21 cellular contexts compared by ENCODE assay signal in the genomic region with DNA sequence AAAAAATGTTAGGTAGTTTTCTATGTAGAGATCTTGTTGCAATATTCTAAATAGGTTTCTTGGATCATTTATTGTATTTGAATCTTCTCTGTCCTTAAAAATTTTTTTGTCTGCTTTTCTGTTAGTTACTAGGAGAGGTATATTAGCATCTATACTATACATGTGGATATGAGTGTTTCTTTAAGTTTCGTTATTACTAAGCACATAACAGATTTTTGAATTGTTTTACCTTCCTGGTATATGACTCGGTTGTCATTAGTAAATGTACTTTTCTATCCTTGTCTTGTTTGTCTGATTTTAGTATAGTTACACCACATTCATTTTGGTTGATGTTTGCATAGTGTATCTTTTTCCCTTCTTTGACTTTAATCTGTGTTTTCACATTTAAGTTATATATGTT. TPM values are rescaled to one million over a fixed set of nuclear protein-coding genes. Genes with fewer than 3 reads are reported as not detected.
DNase-seq lines count a peak whose midpoint lies in the region; ATAC-seq, FAIRE-seq and TF ChIP-seq lines count a peak whose summit lies in the region.
"Had no signal": no experiment of that assay in that cellular context is flagged by ENCODE, and none has a peak within 500 bp of the region (broad histone marks: within the 10 kb centered on the region; RNA-seq: fewer than 3 reads in every experiment).

No MANE protein-coding gene starts in this region.

- no peaks in the 10 kb centered on the region for H3K4me1 ChIP-seq in GM12878 (ENCODE audit: control insufficient read depth, insufficient read depth, low read length)
- no peaks in the 10 kb centered on the region for H3K4me1 ChIP-seq in GM23338 (ENCODE audit: insufficient read depth)
- H3K4me1 ChIP-seq: BLaER1 treated with 17β-estradiol and CSF1 and Interleukin-3, amounts not matched to agents 10 nM and 100 nM had no signal

- H3K36me3 Mint-ChIP-seq in activated CD4-positive, alpha-beta memory T cell treated with anti-CD3 and anti-CD28 coated beads, Interleukin-2, amount 10 ng/mL, durations not matched to agents 7 days and 5 days (ENCODE audit: low read depth), result peaks cover 69% of the 10 kb centered on the region
- peaks cover 11% of the 10 kb centered on the region for H3K36me3 Mint-ChIP-seq in activated CD4-positive, alpha-beta memory T cell treated with anti-CD3 and anti-CD28 coated beads for 36 hours
- peaks cover 8% of the 10 kb centered on the region for H3K36me3 Mint-ChIP-seq in activated naive CD8-positive, alpha-beta T cell
- H3K36me3 Mint-ChIP-seq in activated naive CD8-positive, alpha-beta T cell treated with anti-CD3 and anti-CD28 coated beads, Interleukin-2, amount 50 U/mL, for 24 hours (ENCODE audit: low read depth), result peaks cover 8% of the 10 kb centered on the region
- no peaks in the 10 kb centered on the region for H3K36me3 Mint-ChIP-seq in GM23338 (ENCODE audit: low read depth)

- H4K20me1 ChIP-seq in GM12878 (ENCODE audit: control insufficient read depth, insufficient read depth) (no peaks in the 10 kb centered on the region), GM23338 (replicated peaks; ENCODE audit: insufficient read depth) (no peaks in the 10 kb centered on the region)
- H4K20me1 ChIP-seq: BLaER1 treated with 17β-estradiol and CSF1 and Interleukin-3, amounts not matched to agents 10 nM and 100 nM had no signal

- H3K4me1 Mint-ChIP-seq in activated CD4-positive, alpha-beta memory T cell treated with anti-CD3 and anti-CD28 coated beads, Interleukin-2, amount 10 ng/mL, durations not matched to agents 7 days and 5 days, result peaks cover 16% of the 10 kb centered on the region
- peaks cover 4% of the 10 kb centered on the region for H3K4me1 Mint-ChIP-seq in activated CD4-positive, alpha-beta memory T cell treated with anti-CD3 and anti-CD28 coated beads for 36 hours (ENCODE audit: low read depth)
- H3K4me1 Mint-ChIP-seq in activated naive CD8-positive, alpha-beta T cell (ENCODE audit: low read depth), result no peaks in the 10 kb centered on the region
- H3K4me1 Mint-ChIP-seq in activated naive CD8-positive, alpha-beta T cell treated with anti-CD3 and anti-CD28 coated beads, Interleukin-2, amount 50 U/mL, for 24 hours, result no peaks in the 10 kb centered on the region
- H3K4me1 Mint-ChIP-seq in stimulated activated naive CD8-positive, alpha-beta T cell treated with anti-CD3 and anti-CD28 coated beads, Interleukin-15, amount 100 ng/mL, for 72 hours, result peaks cover 5% of the 10 kb centered on the region
- no peaks in the 10 kb centered on the region for H3K4me1 Mint-ChIP-seq in GM23338
- H3K4me1 Mint-ChIP-seq: B cell had no signal

- H3F3A ChIP-seq in GM23338 (replicated peaks; ENCODE audit: low read depth), result no peaks in the 10 kb centered on the region

- H3K27me3 ChIP-seq in GM12878 (replicated peaks in 1 of 2; ENCODE audit: control insufficient read depth in 2 of 2, insufficient read depth in 2 of 2, low read length in 1 of 2), result no peaks in the 10 kb centered on the region
- no peaks in the 10 kb centered on the region for H3K27me3 ChIP-seq in GM23338 (ENCODE audit: insufficient read depth)
- H3K27me3 ChIP-seq: BLaER1 treated with 17β-estradiol and CSF1 and Interleukin-3, amounts not matched to agents 10 nM and 100 nM had no signal

- no peaks in the 10 kb centered on the region for H3K27me3 Mint-ChIP-seq in activated CD4-positive, alpha-beta memory T cell treated with anti-CD3 and anti-CD28 coated beads, Interleukin-2, amount 10 ng/mL, durations not matched to agents 7 days and 5 days
- H3K27me3 Mint-ChIP-seq in activated CD4-positive, alpha-beta memory T cell treated with anti-CD3 and anti-CD28 coated beads for 36 hours, result no peaks in the 10 kb centered on the region
- no peaks in the 10 kb centered on the region for H3K27me3 Mint-ChIP-seq in activated naive CD8-positive, alpha-beta T cell
- H3K27me3 Mint-ChIP-seq in activated naive CD8-positive, alpha-beta T cell treated with anti-CD3 and anti-CD28 coated beads, Interleukin-2, amount 50 U/mL, for 24 hours, result no peaks in the 10 kb centered on the region
- H3K27me3 Mint-ChIP-seq in stimulated activated naive CD8-positive, alpha-beta T cell treated with anti-CD3 and anti-CD28 coated beads, Interleukin-15, amount 100 ng/mL, for 72 hours, result no peaks in the 10 kb centered on the region
- no peaks in the 10 kb centered on the region for H3K27me3 Mint-ChIP-seq in GM23338 (ENCODE audit: insufficient read depth, low read depth, poor library complexity)
- H3K27me3 Mint-ChIP-seq: B cell had no signal

- WGBS in GM12878 (ENCODE audit: insufficient coverage, insufficient replicate concordance, low lambda C conversion rate, missing lambda C conversion rate), result 24% methylated on average over 2 of the region's 2 CpGs

- no peak overlapping the region for H3K4me2 ChIP-seq in GM12878 (ENCODE audit: control insufficient read depth, insufficient read depth)
- H3K4me2 ChIP-seq in GM23338, result no peak overlapping the region
- H3K4me2 ChIP-seq: BLaER1 treated with 17β-estradiol and CSF1 and Interleukin-3, amounts not matched to agents 10 nM and 100 nM had no signal

- H3K9me2 ChIP-seq in GM23338 (ENCODE audit: insufficient read depth), result no peaks in the 10 kb centered on the region

- TF ChIP-seq EP300 in GM12878 (IDR thresholded peaks at IDR 0.05; ENCODE audit: borderline replicate concordance in 1 of 2, control insufficient read depth in 1 of 2, low read depth in 2 of 2, low read length in 2 of 2), result no peak

- H3K36me3 ChIP-seq in GM12878 (ENCODE audit: control insufficient read depth in 2 of 2, insufficient read depth in 2 of 2, low read length in 1 of 2), result peaks cover 0 to 3% of the 10 kb centered on the region in 2 experiments; a peak in 3 of 4 replicates
- H3K36me3 ChIP-seq in GM23338 (ENCODE audit: insufficient read depth), result no peaks in the 10 kb centered on the region

- H3K79me2 ChIP-seq in GM12878 (ENCODE audit: control insufficient read depth, insufficient read depth, low read length) (no peaks in the 10 kb centered on the region), GM23338 (replicated peaks; ENCODE audit: insufficient read depth) (no peaks in the 10 kb centered on the region)

- H3K4me3 Mint-ChIP-seq in activated CD4-positive, alpha-beta memory T cell treated with anti-CD3 and anti-CD28 coated beads, Interleukin-2, amount 10 ng/mL, durations not matched to agents 7 days and 5 days, result no peak overlapping the region
- H3K4me3 Mint-ChIP-seq in activated CD4-positive, alpha-beta memory T cell treated with anti-CD3 and anti-CD28 coated beads for 36 hours, result no peak overlapping the region
- no peak overlapping the region for H3K4me3 Mint-ChIP-seq in activated naive CD8-positive, alpha-beta T cell
- H3K4me3 Mint-ChIP-seq in activated naive CD8-positive, alpha-beta T cell treated with anti-CD3 and anti-CD28 coated beads, Interleukin-2, amount 50 U/mL, for 24 hours, result no peak overlapping the region
- no peak overlapping the region for H3K4me3 Mint-ChIP-seq in stimulated activated naive CD8-positive, alpha-beta T cell treated with anti-CD3 and anti-CD28 coated beads, Interleukin-15, amount 100 ng/mL, for 72 hours
- H3K4me3 Mint-ChIP-seq in GM23338, result no peak overlapping the region
- H3K4me3 Mint-ChIP-seq: B cell; CD8-positive, alpha-beta T cell; HFFc6 had no signal

- SMC1A ChIA-PET in GM12878 (lab: Charles Lee; ENCODE audit: uncharacterized antibody, unreplicated experiment), result interaction anchor here (1.1 kb wide), 1 partner anchor 19 kb away, joined by 3 read pairs; no protein-coding TSS in a partner anchor

- intact Hi-C loops in activated CD4-positive, alpha-beta memory T cell treated with anti-CD3 and anti-CD28 coated beads for 36 hours (cut with micrococcal nuclease), result no loop called here
- intact Hi-C loops in GM12878 (cut with micrococcal nuclease; ENCODE audit: unreplicated experiment), result no loop called here

- peak overlapping the region; percentile 17 for H3K27ac Mint-ChIP-seq in activated CD4-positive, alpha-beta memory T cell treated with anti-CD3 and anti-CD28 coated beads, Interleukin-2, amount 10 ng/mL, durations not matched to agents 7 days and 5 days
- H3K27ac Mint-ChIP-seq in activated CD4-positive, alpha-beta memory T cell treated with anti-CD3 and anti-CD28 coated beads for 36 hours, result no peak overlapping the region
- H3K27ac Mint-ChIP-seq in activated naive CD8-positive, alpha-beta T cell, result peak overlapping the region; percentile 10
- no peak overlapping the region for H3K27ac Mint-ChIP-seq in activated naive CD8-positive, alpha-beta T cell treated with anti-CD3 and anti-CD28 coated beads, Interleukin-2, amount 50 U/mL, for 24 hours
- no peak overlapping the region for H3K27ac Mint-ChIP-seq in stimulated activated naive CD8-positive, alpha-beta T cell treated with anti-CD3 and anti-CD28 coated beads, Interleukin-15, amount 100 ng/mL, for 72 hours
- no peak overlapping the region for H3K27ac Mint-ChIP-seq in GM23338
- H3K27ac Mint-ChIP-seq: B cell; CD8-positive, alpha-beta T cell; HFFc6 had no signal

- RAD21 ChIA-PET in GM12878 (lab: Charles Lee; ENCODE audit: unreplicated experiment), result no interaction called here

- no peak for ATAC-seq in activated naive CD8-positive, alpha-beta T cell treated with anti-CD3 and anti-CD28 coated beads, Interleukin-2, amount 50 U/mL, for 24 hours
- ATAC-seq in GM12878, result no peak
- peak; percentile 46 for ATAC-seq in stimulated activated naive CD8-positive, alpha-beta T cell treated with anti-CD3 and anti-CD28 coated beads, Interleukin-15, amount 100 ng/mL, for 72 hours
- ATAC-seq in GM23338, result no peak
- ATAC-seq: CD8-positive, alpha-beta T cell; HCT116 had no signal

- no peak for DNase-seq in activated CD4-positive, alpha-beta memory T cell treated with anti-CD3 and anti-CD28 coated beads, Interleukin-2, amount 10 ng/mL, durations not matched to agents 7 days and 5 days
- DNase-seq in activated CD4-positive, alpha-beta memory T cell treated with anti-CD3 and anti-CD28 coated beads for 36 hours, result no peak
- DNase-seq in activated naive CD8-positive, alpha-beta T cell treated with anti-CD3 and anti-CD28 coated beads, Interleukin-2, amount 50 U/mL, for 24 hours, result no peak
- DNase-seq in GM12878 (ENCODE audit: low read depth, low spot score) (no peak), SIG-M5 treated with dmso at 0.1 percent for 504 hours (lab: John Stamatoyannopoulos, UW; ENCODE audit: unreplicated experiment) (no peak), GM23338 (ENCODE audit: low spot score) (no peak)
- no peak for DNase-seq in stimulated activated naive CD8-positive, alpha-beta T cell treated with anti-CD3 and anti-CD28 coated beads, Interleukin-15, amount 100 ng/mL, for 72 hours
- DNase-seq: 8988T; Calu3; CD8-positive, alpha-beta T cell; DMS79 treated with DMSO at 0.1 percent for 48 hours; GF-D8; GOT3; H7; HFFc6; IMR-90 had no signal

- in situ Hi-C loops in GM12878 (cut with MboI), result loop anchor here (25.0 kb wide), 1 partner anchor 816 kb away; no protein-coding TSS in a partner anchor

- TF ChIP-seq RAD21 in GM12878 (IDR thresholded peaks at IDR 0.05; ENCODE audit: insufficient read depth, low read depth, low read length), result no peak

- H2AFZ ChIP-seq in GM12878 (ENCODE audit: control insufficient read depth, low read depth, low read length), result no peak overlapping the region
- no peak overlapping the region for H2AFZ ChIP-seq in GM23338

- H3K4me3 ChIP-seq in GM12878, result no peak overlapping the region
- no peak overlapping the region for H3K4me3 ChIP-seq in GM23338
- H3K4me3 ChIP-seq: BLaER1 treated with 17β-estradiol and CSF1 and Interleukin-3, amounts not matched to agents 10 nM and 100 nM had no signal

- no peak overlapping the region for H3K9ac ChIP-seq in GM12878 (ENCODE audit: control insufficient read depth, insufficient read depth, low read length)
- H3K9ac ChIP-seq: BLaER1 treated with 17β-estradiol and CSF1 and Interleukin-3, amounts not matched to agents 10 nM and 100 nM had no signal

- TF ChIP-seq CTCF in GM12878 (IDR thresholded peaks at IDR 0.05 in 2 of 3, conservative IDR thresholded peaks at IDR 0.05 in 1 of 3; ENCODE audit: control insufficient read depth in 2 of 3, extremely low read depth in 1 of 3, insufficient read depth in 1 of 3, low read depth in 3 of 3, low read length in 3 of 3) (no peak), GM23338 (conservative IDR thresholded peaks at IDR 0.05; ENCODE audit: low read depth in 2 of 2) (no peak)

- H3K27ac ChIP-seq in GM12878 (ENCODE audit: control insufficient read depth, insufficient read depth), result no peak overlapping the region
- no peak overlapping the region for H3K27ac ChIP-seq in GM23338 (ENCODE audit: low read depth)
- H3K27ac ChIP-seq: BLaER1 treated with 17β-estradiol and CSF1 and Interleukin-3, amounts not matched to agents 10 nM and 100 nM had no signal

- FAIRE-seq in GM12878 (lab: Jason Lieb, UNC), result peak; percentile 47
- FAIRE-seq: HTR-8/SVneo had no signal

- no TSS peak for BruUV-seq in GM12878 (replicated peaks; lab: Mats Ljungman, UMichigan)

- H3K9me3 ChIP-seq in GM12878 (replicated peaks; ENCODE audit: control insufficient read depth, insufficient read depth, low read length), result no peaks in the 10 kb centered on the region
- H3K9me3 ChIP-seq: BLaER1 treated with 17β-estradiol and CSF1 and Interleukin-3, amounts not matched to agents 10 nM and 100 nM had no signal

- no peaks in the 10 kb centered on the region for H3K9me3 Mint-ChIP-seq in activated CD4-positive, alpha-beta memory T cell treated with anti-CD3 and anti-CD28 coated beads, Interleukin-2, amount 10 ng/mL, durations not matched to agents 7 days and 5 days
- H3K9me3 Mint-ChIP-seq in activated CD4-positive, alpha-beta memory T cell treated with anti-CD3 and anti-CD28 coated beads for 36 hours, result no peaks in the 10 kb centered on the region
- no peaks in the 10 kb centered on the region for H3K9me3 Mint-ChIP-seq in activated naive CD8-positive, alpha-beta T cell (ENCODE audit: low read depth)
- no peaks in the 10 kb centered on the region for H3K9me3 Mint-ChIP-seq in activated naive CD8-positive, alpha-beta T cell treated with anti-CD3 and anti-CD28 coated beads, Interleukin-2, amount 50 U/mL, for 24 hours
- H3K9me3 Mint-ChIP-seq in stimulated activated naive CD8-positive, alpha-beta T cell treated with anti-CD3 and anti-CD28 coated beads, Interleukin-15, amount 100 ng/mL, for 72 hours, result no peaks in the 10 kb centered on the region
- H3K9me3 Mint-ChIP-seq in GM23338, result no peaks in the 10 kb centered on the region
- H3K9me3 Mint-ChIP-seq: CD8-positive, alpha-beta T cell; HFFc6 had no signal

- CTCF ChIA-PET in activated CD4-positive, alpha-beta memory T cell treated with anti-CD3 and anti-CD28 coated beads, Interleukin-2, amount 10 ng/mL, durations not matched to agents 7 days and 5 days (lab: Charles Lee), result interaction anchor here (1.0 kb wide), 1 partner anchor 11 kb away, joined by 3 read pairs; no protein-coding TSS in a partner anchor
- CTCF ChIA-PET in activated CD4-positive, alpha-beta memory T cell treated with anti-CD3 and anti-CD28 coated beads for 36 hours (lab: Charles Lee), result no interaction called here
- CTCF ChIA-PET in GM12878 (lab: Yijun Ruan, JAX), result interaction anchor here (1.6 to 3.5 kb wide), 2 partner anchors 12 to 134 kb away, joined by 6 to 16 read pairs; no protein-coding TSS in a partner anchor

- POLR2A ChIA-PET in activated CD4-positive, alpha-beta memory T cell treated with anti-CD3 and anti-CD28 coated beads, Interleukin-2, amount 10 ng/mL, durations not matched to agents 7 days and 5 days (lab: Charles Lee), result no interaction called here
- POLR2A ChIA-PET in activated CD4-positive, alpha-beta memory T cell treated with anti-CD3 and anti-CD28 coated beads for 36 hours (lab: Charles Lee), result no interaction called here
- POLR2A ChIA-PET in GM12878 (lab: Charles Lee), result interaction anchor here (0.8 kb wide), 1 partner anchor 13 kb away, joined by 3 read pairs; no protein-coding TSS in a partner anchor

- no peak for TF ChIP-seq POLR2A in GM12878 (IDR thresholded peaks at IDR 0.05; ENCODE audit: low read depth, low read length)

RNA-seq across cellular contexts. Expression of a gene that starts 20.2 kb away (rescaled TPM):
- 10 to 100 TPM; 50.8 to 52.1 TPM for total RNA-seq in activated CD4-positive, alpha-beta memory T cell treated with anti-CD3 and anti-CD28 coated beads, Interleukin-2, amount 10 ng/mL, durations not matched to agents 7 days and 5 days
- 10 to 100 TPM; 49.0 to 51.7 TPM for total RNA-seq in activated CD4-positive, alpha-beta memory T cell treated with anti-CD3 and anti-CD28 coated beads for 36 hours
- 14.8 and 15.7 TPM in 2 replicates for total RNA-seq in GM12878 (2013; cell fraction: nucleolus; rRNA removed)
- total RNA-seq in GM12878 (2014; rRNA removed) (93.7 and 95.8 TPM in 2 replicates), GM12878 (2014; rRNA removed; fragmentation: Illumina TruSeq; extraction: Trizol) (55.7 and 57.6 TPM in 2 replicates), GM12878 (2021) (60.3 and 63.4 TPM in 2 replicates)
- 46.2 TPM for polyA plus RNA-seq in GM12878 (2011; ENCODE audit: low read depth)
- polyA plus RNA-seq in GM12878 (2011; rRNA removed) (99.9 and 144 TPM in 2 replicates), GM12878 (2014; fragmentation: Illumina TruSeq; extraction: Trizol) (58.7 and 65.6 TPM in 2 replicates), GM12878 (2014; fragmentation: Nextera tagmentation; extraction: Ambion mirVana) (10 to 100 TPM; 16.7 to 58.1 TPM), GM12878 (2014; rRNA removed) (122 and 127 TPM in 2 replicates), GM12878 (2016; fragmentation: Nextera tagmentation; extraction: Ambion mirVana) (100 to 1,000 TPM; 174 to 181 TPM), GM23338 (2016; fragmentation: Nextera tagmentation; extraction: Ambion mirVana) (113 and 116 TPM in 2 replicates)
- polyA plus RNA-seq in GM12878 (2011; cell fraction: cytosol; rRNA removed), result 40.0 and 45.9 TPM in 2 replicates
- polyA plus RNA-seq in GM12878 (2011; cell fraction: nucleus; rRNA removed), result 25.6 and 28.8 TPM in 2 replicates
- polyA plus RNA-seq in GM12878 (2012), result 57.1 and 58.5 TPM in 2 replicates
- polyA minus RNA-seq in GM12878 (2011; rRNA and poly(A)+ RNA removed), result 12.5 and 14.2 TPM in 2 replicates
- 8.1 and 10.6 TPM in 2 replicates for polyA minus RNA-seq in GM12878 (2011; cell fraction: cytosol; rRNA and poly(A)+ RNA removed)
- 6.8 and 12.2 TPM in 2 replicates for polyA minus RNA-seq in GM12878 (2011; cell fraction: nucleus; rRNA and poly(A)+ RNA removed)
- total RNA-seq in GM23338 (2014; rRNA removed; shearing (Covaris generic)), result 65.3 and 81.9 TPM in 2 replicates

RNA-seq across cellular contexts. Expression of a gene that starts 46.4 kb away (rescaled TPM):
- 10 to 100 TPM; 92.5 to 97.0 TPM for total RNA-seq in activated CD4-positive, alpha-beta memory T cell treated with anti-CD3 and anti-CD28 coated beads, Interleukin-2, amount 10 ng/mL, durations not matched to agents 7 days and 5 days
- 10 to 100 TPM; 32.3 to 34.0 TPM for total RNA-seq in activated CD4-positive, alpha-beta memory T cell treated with anti-CD3 and anti-CD28 coated beads for 36 hours
- total RNA-seq in GM12878 (2013; cell fraction: nucleolus; rRNA removed), result 30.6 and 33.0 TPM in 2 replicates
- total RNA-seq in GM12878 (2014; rRNA removed), result 25.5 and 33.6 TPM in 2 replicates
- total RNA-seq in GM12878 (2014; rRNA removed; fragmentation: Illumina TruSeq; extraction: Trizol), result 32.6 and 34.7 TPM in 2 replicates
- 20.0 and 22.5 TPM in 2 replicates for total RNA-seq in GM12878 (2021)
- 10.3 TPM for polyA plus RNA-seq in GM12878 (2011; ENCODE audit: low read depth)
- 60.7 and 110 TPM in 2 replicates for polyA plus RNA-seq in GM12878 (2011; rRNA removed)
- polyA plus RNA-seq in GM12878 (2011; cell fraction: cytosol; rRNA removed), result 21.4 and 22.0 TPM in 2 replicates
- 37.7 and 40.5 TPM in 2 replicates for polyA plus RNA-seq in GM12878 (2011; cell fraction: nucleus; rRNA removed)
- 15.9 and 20.5 TPM in 2 replicates for polyA plus RNA-seq in GM12878 (2012)
- 28.6 and 38.1 TPM in 2 replicates for polyA plus RNA-seq in GM12878 (2014; fragmentation: Illumina TruSeq; extraction: Trizol)
- polyA plus RNA-seq in GM12878 (2014; fragmentation: Nextera tagmentation; extraction: Ambion mirVana), result 10 to 100 TPM; 12.5 to 18.6 TPM
- polyA plus RNA-seq in GM12878 (2014; rRNA removed), result 14.7 and 19.2 TPM in 2 replicates
- polyA plus RNA-seq in GM12878 (2016; fragmentation: Nextera tagmentation; extraction: Ambion mirVana), result 10 to 100 TPM; 24.7 to 27.9 TPM
- 52.0 and 56.8 TPM in 2 replicates for polyA minus RNA-seq in GM12878 (2011; rRNA and poly(A)+ RNA removed)
- 18.5 and 23.0 TPM in 2 replicates for polyA minus RNA-seq in GM12878 (2011; cell fraction: cytosol; rRNA and poly(A)+ RNA removed)
- polyA minus RNA-seq in GM12878 (2011; cell fraction: nucleus; rRNA and poly(A)+ RNA removed), result 24.9 and 38.4 TPM in 2 replicates
- total RNA-seq in GM23338 (2014; rRNA removed; shearing (Covaris generic)), result 23.0 and 25.1 TPM in 2 replicates
- polyA plus RNA-seq in GM23338 (2016; fragmentation: Nextera tagmentation; extraction: Ambion mirVana), result 22.8 and 24.4 TPM in 2 replicates
- polyA plus RNA-seq: IMR-90 had no signal

Comparison
In these comparisons a context has a peak if more than half of its experiments do, and no peak if none do; other contexts are left out.
1. H3K27ac Mint-ChIP-seq: peak in activated CD4-positive, alpha-beta memory T cell treated with anti-CD3 and anti-CD28 coated beads, Interleukin-2, amount 10 ng/mL, durations not matched to agents 7 days and 5 days (single experiment) and activated naive CD8-positive, alpha-beta T cell (single experiment); none in activated CD4-positive, alpha-beta memory T cell treated with anti-CD3 and anti-CD28 coated beads for 36 hours (single experiment), activated naive CD8-positive, alpha-beta T cell treated with anti-CD3 and anti-CD28 coated beads, Interleukin-2, amount 50 U/mL, for 24 hours (single experiment), stimulated activated naive CD8-positive, alpha-beta T cell treated with anti-CD3 and anti-CD28 coated beads, Interleukin-15, amount 100 ng/mL, for 72 hours (0 of 2) and GM23338 (single experiment).